8 cellular contexts compared by ENCODE assay signal in the genomic region with DNA sequence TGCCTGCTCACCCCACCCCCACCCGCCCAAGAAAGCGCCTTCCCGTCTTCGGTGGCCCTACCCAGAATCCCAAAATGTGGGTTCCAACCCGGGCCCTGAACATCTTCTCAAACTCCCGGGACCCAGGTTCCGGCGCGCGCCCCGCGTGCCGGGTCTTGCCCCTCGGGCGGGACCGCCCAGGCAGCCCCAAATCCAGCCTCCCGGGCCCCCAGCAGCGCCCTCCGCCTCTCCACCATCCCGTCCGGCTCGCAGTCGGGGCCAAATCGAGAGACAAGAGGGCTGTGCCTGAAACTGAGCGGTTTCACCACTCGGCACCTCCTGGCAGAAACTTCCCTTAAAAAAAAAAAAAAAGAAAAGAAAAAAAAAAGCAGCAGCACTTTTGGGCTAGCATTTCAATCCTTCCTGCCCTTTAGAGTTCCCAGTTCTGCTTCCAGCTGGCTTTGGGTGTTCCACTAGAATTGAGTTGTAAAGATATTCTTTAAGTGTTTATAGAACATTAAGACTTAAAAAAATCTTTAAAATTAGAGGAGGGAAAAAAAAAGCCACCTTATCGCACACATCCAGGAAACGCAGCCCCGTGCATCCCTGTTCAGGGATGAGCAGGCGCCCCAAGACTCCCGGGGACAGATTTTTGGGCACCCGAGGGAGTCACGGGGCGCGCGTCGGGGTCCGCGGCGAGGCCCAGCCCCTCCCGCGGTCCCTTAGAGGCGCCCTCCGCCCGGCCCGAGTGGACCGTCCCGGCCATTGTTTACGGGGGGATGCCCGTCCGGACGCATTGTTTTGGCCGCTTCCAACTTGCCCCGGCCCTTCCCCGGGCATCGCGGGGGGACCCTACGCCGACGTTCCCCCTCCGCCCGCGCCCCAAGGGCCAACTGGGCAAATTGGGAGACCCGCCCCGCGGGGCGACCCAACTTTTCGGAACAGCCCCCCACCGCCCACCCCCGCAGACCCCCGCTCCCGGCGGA. TPM values are rescaled to one million over a fixed set of nuclear protein-coding genes. Genes with fewer than 3 reads are reported as not detected.
DNase-seq lines count a peak whose midpoint lies in the region; ATAC-seq and TF ChIP-seq lines count a peak whose summit lies in the region.
"Not testable (repeated sequence)": the region's sequence is repeated elsewhere in the genome, so short reads cannot be mapped to it uniquely, and the experiment has no call there.

No MANE protein-coding gene starts in this region.

- peak overlapping the region; percentile 90 for H3K9ac ChIP-seq in KMS-11
- H3K9ac ChIP-seq in muscle layer of colon (ENCODE audit: low read length): not testable (repeated sequence)

- ATAC-seq in GM21723 (IDR thresholded peaks at IDR 0.05; ENCODE audit: unreplicated experiment): peak; percentile 30
- peak; percentile 13 for ATAC-seq in activated naive CD8-positive, alpha-beta T cell treated with anti-CD3 and anti-CD28 coated beads, Interleukin-2, amount 50 U/mL, for 24 hours

- peak overlapping the region; percentile 94 for H3K4me3 Mint-ChIP-seq in T-helper 2 cell treated with Interferon-gamma antibody and Interleukin-4, amounts not matched to agents 5 μg/mL and 100 μg/mL, for 36 hours
- H3K4me3 Mint-ChIP-seq in activated naive CD8-positive, alpha-beta T cell treated with anti-CD3 and anti-CD28 coated beads, Interleukin-2, amount 50 U/mL, for 24 hours: peak overlapping the region; percentile 95

- in situ Hi-C loops in Caki2 (cut with HindIII; ENCODE audit: low pct_unique_long_range_greater_than_20kb, low sequenced_read_pairs): not testable (repeated sequence)

- DNase-seq in Caki2 (ENCODE audit: low read depth) (peak; percentile 74), foreskin fibroblast (peak; percentile 29 to 58)
- DNase-seq in T-helper 2 cell treated with Interferon-gamma antibody and Interleukin-4, amounts not matched to agents 5 μg/mL and 100 μg/mL, for 36 hours (ENCODE audit: low spot score): peak; percentile 57
- DNase-seq in activated naive CD8-positive, alpha-beta T cell treated with anti-CD3 and anti-CD28 coated beads, Interleukin-2, amount 50 U/mL, for 24 hours: peak; percentile 66
- DNase-seq in stimulated activated naive CD4-positive, alpha-beta T cell (lab: John Stamatoyannopoulos, UW): peak in 5 of 6 experiments; percentile 23 to 45 (median 40)

- peaks cover 85% of the 10 kb centered on the region for H3K79me2 ChIP-seq in KMS-11 (ENCODE audit: insufficient read depth, low read depth)

- H3K27me3 Mint-ChIP-seq in T-helper 2 cell treated with Interferon-gamma antibody and Interleukin-4, amounts not matched to agents 5 μg/mL and 100 μg/mL, for 36 hours (ENCODE audit: low read depth); activated naive CD8-positive, alpha-beta T cell treated with anti-CD3 and anti-CD28 coated beads, Interleukin-2, amount 50 U/mL, for 24 hours: not testable (repeated sequence)

- not testable (repeated sequence) for TF ChIP-seq CTCF in KMS-11 (conservative IDR thresholded peaks at IDR 0.05; ENCODE audit: low read depth, low read length); foreskin fibroblast (IDR thresholded peaks at IDR 0.05; ENCODE audit: low read depth, low read length)

- not testable (repeated sequence) for H3K9me3 ChIP-seq in muscle layer of colon (ENCODE audit: low read length)

- H3K36me3 Mint-ChIP-seq in T-helper 2 cell treated with Interferon-gamma antibody and Interleukin-4, amounts not matched to agents 5 μg/mL and 100 μg/mL, for 36 hours (ENCODE audit: low read depth): peaks cover 34% of the 10 kb centered on the region
- not testable (repeated sequence) for H3K36me3 Mint-ChIP-seq in activated naive CD8-positive, alpha-beta T cell treated with anti-CD3 and anti-CD28 coated beads, Interleukin-2, amount 50 U/mL, for 24 hours (ENCODE audit: low read depth)

- peak overlapping the region; percentile 95 for H3K27ac Mint-ChIP-seq in T-helper 2 cell treated with Interferon-gamma antibody and Interleukin-4, amounts not matched to agents 5 μg/mL and 100 μg/mL, for 36 hours
- H3K27ac Mint-ChIP-seq in activated naive CD8-positive, alpha-beta T cell treated with anti-CD3 and anti-CD28 coated beads, Interleukin-2, amount 50 U/mL, for 24 hours: peak overlapping the region; percentile 94

- H2AFZ ChIP-seq in KMS-11 (ENCODE audit: low read depth): not testable (repeated sequence)

- peaks cover 19% of the 10 kb centered on the region for H3K4me1 ChIP-seq in KMS-11 (ENCODE audit: low read depth, poor library complexity, severe bottlenecking)
- H3K4me1 ChIP-seq in muscle layer of colon (ENCODE audit: insufficient read depth, low read length): not testable (repeated sequence)

- H4K20me1 ChIP-seq in KMS-11 (ENCODE audit: insufficient read depth): not testable (repeated sequence)

- not testable (repeated sequence) for H3K9me3 Mint-ChIP-seq in T-helper 2 cell treated with Interferon-gamma antibody and Interleukin-4, amounts not matched to agents 5 μg/mL and 100 μg/mL, for 36 hours; activated naive CD8-positive, alpha-beta T cell treated with anti-CD3 and anti-CD28 coated beads, Interleukin-2, amount 50 U/mL, for 24 hours

- not testable (repeated sequence) for H3K36me3 ChIP-seq in KMS-11 (ENCODE audit: insufficient read depth); muscle layer of colon (ENCODE audit: insufficient read depth, low read length)

- H3K27ac ChIP-seq in KMS-11 (peak overlapping the region; percentile 94), muscle layer of colon (ENCODE audit: low read depth, low read length) (peak overlapping the region; percentile 82)

- peak overlapping the region; percentile 64 for H3K4me2 ChIP-seq in KMS-11

- not testable (repeated sequence) for H3K27me3 ChIP-seq in KMS-11 (ENCODE audit: insufficient read depth, low read depth); muscle layer of colon (ENCODE audit: control insufficient read depth in 1 of 2, insufficient read depth in 2 of 2, low read length in 2 of 2)

- peaks cover 43% of the 10 kb centered on the region for H3K4me1 Mint-ChIP-seq in T-helper 2 cell treated with Interferon-gamma antibody and Interleukin-4, amounts not matched to agents 5 μg/mL and 100 μg/mL, for 36 hours (ENCODE audit: low read depth)
- peaks cover 49% of the 10 kb centered on the region for H3K4me1 Mint-ChIP-seq in activated naive CD8-positive, alpha-beta T cell treated with anti-CD3 and anti-CD28 coated beads, Interleukin-2, amount 50 U/mL, for 24 hours

- H3K4me3 ChIP-seq in KMS-11 (IDR thresholded peaks at IDR 0.05; ENCODE audit: insufficient read depth, low read depth, low read length): not testable (repeated sequence)
- H3K4me3 ChIP-seq in foreskin fibroblast (ENCODE audit: low read depth in 1 of 2, low read length in 2 of 2): peak overlapping the region; percentile 60 to 88
- peak overlapping the region; percentile 49 to 55 for H3K4me3 ChIP-seq in muscle layer of colon (ENCODE audit: low read depth in 1 of 2, low read length in 2 of 2)

RNA-seq across cellular contexts. Expression of gene ZNF217, which starts 0.9 kb away (rescaled TPM):
- 21.4 and 25.0 TPM in 2 replicates for total RNA-seq in Caki2 (2014; rRNA removed; shearing (Covaris generic); ENCODE audit: low replicate concordance)
